In genomic region chr6:150967910-150968309, GRCh38 we compare ENCODE assay signal across 1 cellular context.
TF ChIP-seq lines count a peak whose summit lies in the region.

No MANE protein-coding gene starts in this region.

TF ChIP-seq in K562, 482 proteins besides CTCF, POLR2A, EP300 and RAD21:
- TF ChIP-seq PURB (CRISPR knock-in tag; IDR thresholded peaks at IDR 0.05; ENCODE audit: low read depth) = no peak
- no peak for TF ChIP-seq DEAF1 (CRISPR knock-in tag; IDR thresholded peaks at IDR 0.05)
- TF ChIP-seq MLLT1 (IDR thresholded peaks at IDR 0.05) = 0 out of 4 replicates have a peak, but pooled peaks of 1 of the 2 experiments have one; percentile 31
- peak; percentile 24; the same call in 1 of the 2 replicates for TF ChIP-seq SPI1 (IDR thresholded peaks at IDR 0.05; ENCODE audit: borderline replicate concordance, low read depth, low read length)
- peak; percentile 60; the same call in 1 of the 2 replicates for TF ChIP-seq TFAP4 (CRISPR knock-in tag; IDR thresholded peaks at IDR 0.05; ENCODE audit: borderline replicate concordance)
- peak; percentile 23; the same call in 1 of the 2 replicates for TF ChIP-seq TEAD4 (IDR thresholded peaks at IDR 0.05; ENCODE audit: low read length)
- no peak for TF ChIP-seq TEAD4 (CRISPR knock-in tag; IDR thresholded peaks at IDR 0.05; ENCODE audit: borderline replicate concordance)
- peak in 1 of 2 experiments; percentile 49; a peak in 1 of 4 replicates for TF ChIP-seq TEAD1 (CRISPR knock-in tag; IDR thresholded peaks at IDR 0.05)
